18 cellular contexts compared by ENCODE assay signal in the genomic region with DNA sequence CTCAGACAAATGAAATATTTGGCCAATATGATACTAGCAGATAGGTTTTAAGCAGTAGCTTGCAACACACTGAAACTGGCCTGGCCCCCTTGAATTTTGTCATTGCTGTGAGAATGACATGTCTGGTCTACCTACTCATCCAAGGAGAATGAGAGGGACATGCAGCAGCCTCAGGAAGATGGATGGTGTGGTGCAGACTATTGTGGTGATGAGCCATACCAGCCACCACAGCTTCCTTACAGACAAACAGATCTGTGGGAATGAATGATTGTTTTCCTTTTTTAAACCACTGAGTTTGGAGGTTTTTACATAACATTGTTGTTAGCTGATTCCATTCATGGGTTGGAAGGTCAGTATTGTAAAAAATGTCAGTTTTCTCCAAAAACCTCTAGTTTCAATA.
"Had no signal": no experiment of that assay in that cellular context is flagged by ENCODE, and none has a peak within 500 bp of the region (broad histone marks: within the 10 kb centered on the region; RNA-seq: fewer than 3 reads in every experiment).

No MANE protein-coding gene starts in this region.

- DNase-seq: activated CD4-positive, alpha-beta T cell treated with anti-CD3 and anti-CD28 coated beads, Interleukin-2, amount 10 ng/mL, durations not matched to agents 7 days and 5 days; activated CD4-positive, CD25-positive, alpha-beta regulatory T cell; activated naive CD4-positive, alpha-beta T cell treated with Interleukin-2 at 50 U/mL for 16 hours; activated T-cell treated with anti-CD3 and anti-CD28 coated beads for 4 hours; aorta; dorsolateral prefrontal cortex; endodermal cell; heart right ventricle; nephron progenitor cell; right cardiac atrium; stomach had no signal

- H3K36me3 ChIP-seq: cardiac muscle cell, gastroesophageal sphincter, heart right ventricle, prostate gland, stomach had no signal

- H3K27me3 Mint-ChIP-seq: activated CD4-positive, alpha-beta T cell treated with anti-CD3 and anti-CD28 coated beads, Interleukin-2, amount 10 ng/mL, durations not matched to agents 7 days and 5 days; activated T-helper 17 cell treated with anti-CD3 and anti-CD28 coated beads, Interleukin-2, amount 50 U/mL, for 72 hours had no signal

- H3K4me3 Mint-ChIP-seq: activated CD4-positive, alpha-beta T cell treated with anti-CD3 and anti-CD28 coated beads, Interleukin-2, amount 10 ng/mL, durations not matched to agents 7 days and 5 days; activated T-helper 17 cell treated with anti-CD3 and anti-CD28 coated beads, Interleukin-2, amount 50 U/mL, for 72 hours; endodermal cell; mesothelial cell of epicardium; nephron progenitor cell; T-helper 2 cell treated with Interferon-gamma antibody and Interleukin-4, amounts not matched to agents 5 μg/mL and 100 μg/mL, for 36 hours had no signal

- ATAC-seq: activated T-helper 17 cell treated with anti-CD3 and anti-CD28 coated beads, Interleukin-2, amount 50 U/mL, for 72 hours; gastroesophageal sphincter; heart right ventricle; right cardiac atrium had no signal

- H3K9me3 Mint-ChIP-seq: activated CD4-positive, alpha-beta T cell treated with anti-CD3 and anti-CD28 coated beads, Interleukin-2, amount 10 ng/mL, durations not matched to agents 7 days and 5 days; activated T-helper 17 cell treated with anti-CD3 and anti-CD28 coated beads, Interleukin-2, amount 50 U/mL, for 72 hours; nephron progenitor cell; T-helper 2 cell treated with Interferon-gamma antibody and Interleukin-4, amounts not matched to agents 5 μg/mL and 100 μg/mL, for 36 hours had no signal

- H3K4me1 ChIP-seq: gastroesophageal sphincter, heart right ventricle, prostate gland, stomach had no signal

- H3K36me3 Mint-ChIP-seq: mesothelial cell of epicardium had no signal

- H3K27ac ChIP-seq: cardiac muscle cell, dorsolateral prefrontal cortex, gastroesophageal sphincter, heart right ventricle, prostate gland, stomach had no signal

- H3K27me3 ChIP-seq: cardiac muscle cell, dorsolateral prefrontal cortex, gastroesophageal sphincter, heart right ventricle, stomach had no signal

- H3K9me3 ChIP-seq: gastroesophageal sphincter, prostate gland had no signal

- H3K4me1 Mint-ChIP-seq: activated CD4-positive, alpha-beta T cell treated with anti-CD3 and anti-CD28 coated beads, Interleukin-2, amount 10 ng/mL, durations not matched to agents 7 days and 5 days; activated T-helper 17 cell treated with anti-CD3 and anti-CD28 coated beads, Interleukin-2, amount 50 U/mL, for 72 hours; endodermal cell; mesothelial cell of epicardium; nephron progenitor cell had no signal

- H3K27ac Mint-ChIP-seq: activated CD4-positive, alpha-beta T cell treated with anti-CD3 and anti-CD28 coated beads, Interleukin-2, amount 10 ng/mL, durations not matched to agents 7 days and 5 days; activated T-helper 17 cell treated with anti-CD3 and anti-CD28 coated beads, Interleukin-2, amount 50 U/mL, for 72 hours; endodermal cell; mesothelial cell of epicardium; nephron progenitor cell; T-helper 2 cell treated with Interferon-gamma antibody and Interleukin-4, amounts not matched to agents 5 μg/mL and 100 μg/mL, for 36 hours had no signal

- H3K4me3 ChIP-seq: cardiac muscle cell, dorsolateral prefrontal cortex, gastroesophageal sphincter, heart right ventricle, lung, prostate gland, stomach had no signal
